1 cellular context compared by ENCODE assay signal in the genomic region with DNA sequence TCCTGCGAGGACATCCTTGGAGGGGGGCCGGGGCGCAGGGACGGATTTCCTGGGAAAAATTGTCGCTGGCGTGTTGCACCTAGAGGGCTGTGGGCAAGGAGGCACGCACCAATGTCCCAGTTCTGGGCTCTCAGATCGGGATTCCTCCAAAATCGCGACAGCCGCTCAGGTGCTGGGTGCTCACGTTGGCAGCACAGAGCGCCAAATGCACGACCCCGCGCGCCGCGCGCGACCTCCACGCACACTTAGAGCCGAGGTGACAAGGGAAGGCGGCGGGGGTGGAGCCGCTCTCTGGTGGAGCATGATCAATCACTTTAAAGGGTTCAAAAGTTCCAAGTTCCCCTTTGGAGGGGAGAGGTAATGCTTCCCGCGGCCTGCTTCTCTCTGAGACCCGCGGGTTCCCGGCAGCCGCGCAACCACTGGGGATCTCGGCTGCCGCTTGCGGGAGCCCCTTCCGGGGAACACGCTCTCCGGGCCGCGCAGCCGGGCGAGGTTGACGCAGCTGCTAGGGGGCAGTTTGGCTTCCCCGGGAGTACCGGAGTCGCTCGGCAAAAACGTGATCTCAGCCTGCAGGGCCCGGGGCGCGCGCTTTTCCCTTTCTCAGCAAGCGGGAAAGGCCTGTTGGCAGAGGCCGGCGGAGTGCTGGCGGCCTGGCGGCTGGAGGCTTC.
TF ChIP-seq lines count a peak whose summit lies in the region.

No MANE protein-coding gene starts in this region.

TF ChIP-seq in GM12878, 131 proteins besides CTCF, POLR2A, EP300 and RAD21:
- TF ChIP-seq, protein P1, sequence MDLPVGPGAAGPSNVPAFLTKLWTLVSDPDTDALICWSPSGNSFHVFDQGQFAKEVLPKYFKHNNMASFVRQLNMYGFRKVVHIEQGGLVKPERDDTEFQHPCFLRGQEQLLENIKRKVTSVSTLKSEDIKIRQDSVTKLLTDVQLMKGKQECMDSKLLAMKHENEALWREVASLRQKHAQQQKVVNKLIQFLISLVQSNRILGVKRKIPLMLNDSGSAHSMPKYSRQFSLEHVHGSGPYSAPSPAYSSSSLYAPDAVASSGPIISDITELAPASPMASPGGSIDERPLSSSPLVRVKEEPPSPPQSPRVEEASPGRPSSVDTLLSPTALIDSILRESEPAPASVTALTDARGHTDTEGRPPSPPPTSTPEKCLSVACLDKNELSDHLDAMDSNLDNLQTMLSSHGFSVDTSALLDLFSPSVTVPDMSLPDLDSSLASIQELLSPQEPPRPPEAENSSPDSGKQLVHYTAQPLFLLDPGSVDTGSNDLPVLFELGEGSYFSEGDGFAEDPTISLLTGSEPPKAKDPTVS (IDR thresholded peaks at IDR 0.05; ENCODE audit: low read depth, low read length), result no peak
- TF ChIP-seq BHLHE40 (IDR thresholded peaks at IDR 0.05; ENCODE audit: borderline replicate concordance in 1 of 2, low read depth in 2 of 2, low read length in 1 of 2) (peak in 1 of 2 experiments; percentile 35; a peak in 1 of 4 replicates), SMAD1 (IDR thresholded peaks at IDR 0.05; ENCODE audit: low read depth, partially characterized antibody) (no peak)
- TF ChIP-seq, protein P2, sequence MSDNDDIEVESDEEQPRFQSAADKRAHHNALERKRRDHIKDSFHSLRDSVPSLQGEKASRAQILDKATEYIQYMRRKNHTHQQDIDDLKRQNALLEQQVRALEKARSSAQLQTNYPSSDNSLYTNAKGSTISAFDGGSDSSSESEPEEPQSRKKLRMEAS (IDR thresholded peaks at IDR 0.05; ENCODE audit: low read depth, low read length), result no peak
